ENCODE assay signal across 20 cellular contexts in genomic region chr21:32044205-32044874, GRCh38.
DNase-seq lines count a peak whose midpoint lies in the region; ATAC-seq, FAIRE-seq and TF ChIP-seq lines count a peak whose summit lies in the region.
"Had no signal": no experiment of that assay in that cellular context is flagged by ENCODE, and none has a peak within 500 bp of the region (broad histone marks: within the 10 kb centered on the region; RNA-seq: fewer than 3 reads in every experiment).

No MANE protein-coding gene starts in this region.

- H3K9me3 ChIP-seq in Karpas-422 (ENCODE audit: low read length): no peaks in the 10 kb centered on the region
- H3K9me3 ChIP-seq: A549 had no signal

- no peak for ATAC-seq in HG03520 (IDR thresholded peaks at IDR 0.05; ENCODE audit: unreplicated experiment)
- ATAC-seq: A549, GM23338, Panc1 had no signal

- H3K36me3 Mint-ChIP-seq in chondrocyte (ENCODE audit: low read depth) (peaks cover 5% of the 10 kb centered on the region), type B pancreatic cell (no peaks in the 10 kb centered on the region)
- H3K36me3 Mint-ChIP-seq in activated T-helper 1 cell treated with anti-CD3 and anti-CD28 coated beads, Interleukin-12 subunit alpha, Interleukin-12 subunit beta, Interleukin-2, Interleukin-4 antibody, amounts not matched to agents 30 ng/mL and 10 ng/mL and 1 ng/mL, durations not matched to agents 14 hours and 24 hours and 36 hours (ENCODE audit: low read depth): no peaks in the 10 kb centered on the region
- H3K36me3 Mint-ChIP-seq: CD14-positive monocyte had no signal

- no peak overlapping the region for H3K4me3 Mint-ChIP-seq in chondrocyte (ENCODE audit: unreplicated experiment)
- no peak overlapping the region for H3K4me3 Mint-ChIP-seq in type B pancreatic cell
- no peak overlapping the region for H3K4me3 Mint-ChIP-seq in activated T-helper 1 cell treated with anti-CD3 and anti-CD28 coated beads, Interleukin-12 subunit alpha, Interleukin-12 subunit beta, Interleukin-2, Interleukin-4 antibody, amounts not matched to agents 30 ng/mL and 10 ng/mL and 1 ng/mL, durations not matched to agents 14 hours and 24 hours and 36 hours
- H3K4me3 Mint-ChIP-seq: B cell, CD14-positive monocyte, GM23338 had no signal

- DNase-seq in Karpas-422: peak; percentile 6
- DNase-seq in chondrocyte (ENCODE audit: low spot score): no peak
- DNase-seq in left kidney (ENCODE audit: low read depth, low spot score): peak; percentile 73
- DNase-seq in type B pancreatic cell (ENCODE audit: extremely low spot score, unreplicated experiment): no peak
- no peak for DNase-seq in frontal cortex (ENCODE audit: low spot score in 2 of 2)
- DNase-seq in activated T-helper 1 cell treated with anti-CD3 and anti-CD28 coated beads, Interleukin-12 subunit alpha, Interleukin-12 subunit beta, Interleukin-2, Interleukin-4 antibody, amounts not matched to agents 30 ng/mL and 10 ng/mL and 1 ng/mL, durations not matched to agents 14 hours and 24 hours and 36 hours (ENCODE audit: low spot score): no peak
- DNase-seq: Kasumi-1; NCI-H1694 treated with DMSO at 0.1 percent for 48 hours; NCI-H226; NCI-H510A treated with DMSO at 0.1 percent for 48 hours; NCI-H748 treated with DMSO at 0.1 percent for 48 hours; NK-92 treated with Interleukin-12 subunit alpha and Interleukin-12 subunit beta, amount 100 ng/mL, for 24 hours had no signal

- H3K4me1 ChIP-seq in Karpas-422 (ENCODE audit: low read length): no peaks in the 10 kb centered on the region
- H3K4me1 ChIP-seq: A549 had no signal

- H3K27ac ChIP-seq in Karpas-422 (ENCODE audit: low read length): no peak overlapping the region
- H3K27ac ChIP-seq: A549 had no signal

- H3K27me3 Mint-ChIP-seq in chondrocyte (ENCODE audit: low read depth) (peaks cover 11% of the 10 kb centered on the region), type B pancreatic cell (no peaks in the 10 kb centered on the region)
- H3K27me3 Mint-ChIP-seq in activated T-helper 1 cell treated with anti-CD3 and anti-CD28 coated beads, Interleukin-12 subunit alpha, Interleukin-12 subunit beta, Interleukin-2, Interleukin-4 antibody, amounts not matched to agents 30 ng/mL and 10 ng/mL and 1 ng/mL, durations not matched to agents 14 hours and 24 hours and 36 hours (ENCODE audit: insufficient read depth): no peaks in the 10 kb centered on the region

- TF ChIP-seq CTCF in chondrocyte (IDR thresholded peaks at IDR 0.05) (no peak), type B pancreatic cell (conservative IDR thresholded peaks at IDR 0.05) (no peak)

- H3K9me3 Mint-ChIP-seq in chondrocyte (ENCODE audit: low read depth) (peaks cover 12% of the 10 kb centered on the region), type B pancreatic cell (no peaks in the 10 kb centered on the region)
- H3K9me3 Mint-ChIP-seq in activated T-helper 1 cell treated with anti-CD3 and anti-CD28 coated beads, Interleukin-12 subunit alpha, Interleukin-12 subunit beta, Interleukin-2, Interleukin-4 antibody, amounts not matched to agents 30 ng/mL and 10 ng/mL and 1 ng/mL, durations not matched to agents 14 hours and 24 hours and 36 hours: peaks cover 10% of the 10 kb centered on the region

- intact Hi-C loops in activated T-helper 1 cell treated with anti-CD3 and anti-CD28 coated beads, Interleukin-12 subunit alpha, Interleukin-12 subunit beta, Interleukin-2, Interleukin-4 antibody, amounts not matched to agents 30 ng/mL and 10 ng/mL and 1 ng/mL, durations not matched to agents 14 hours and 24 hours and 36 hours (cut with micrococcal nuclease): no loop called here

- no peaks in the 10 kb centered on the region for H3K9me2 ChIP-seq in Karpas-422 (replicated peaks; ENCODE audit: insufficient read depth, low read length)

- 0 out of 2 replicates have a peak, but pooled peaks cover under 1% of the 10 kb centered on the region for H3K27me3 ChIP-seq in Karpas-422 (ENCODE audit: low read length)

- H2AFZ ChIP-seq in Karpas-422 (ENCODE audit: low read length): no peak overlapping the region
- H2AFZ ChIP-seq: GM23338 had no signal

- no peak overlapping the region for H3K4me2 ChIP-seq in Karpas-422 (ENCODE audit: low read depth, low read length, poor library complexity, severe bottlenecking)
- H3K4me2 ChIP-seq: A549, GM23338 had no signal

- H3K4me1 Mint-ChIP-seq in chondrocyte (ENCODE audit: low read depth) (peaks cover 17% of the 10 kb centered on the region), type B pancreatic cell (ENCODE audit: unreplicated experiment) (peaks cover 19% of the 10 kb centered on the region)
- no peaks in the 10 kb centered on the region for H3K4me1 Mint-ChIP-seq in activated T-helper 1 cell treated with anti-CD3 and anti-CD28 coated beads, Interleukin-12 subunit alpha, Interleukin-12 subunit beta, Interleukin-2, Interleukin-4 antibody, amounts not matched to agents 30 ng/mL and 10 ng/mL and 1 ng/mL, durations not matched to agents 14 hours and 24 hours and 36 hours (ENCODE audit: low read depth)
- H3K4me1 Mint-ChIP-seq: B cell, CD14-positive monocyte had no signal

- H3K27ac Mint-ChIP-seq in chondrocyte (ENCODE audit: unreplicated experiment) (peak overlapping the region; percentile 47), type B pancreatic cell (peak overlapping the region; percentile 9)
- H3K27ac Mint-ChIP-seq in activated T-helper 1 cell treated with anti-CD3 and anti-CD28 coated beads, Interleukin-12 subunit alpha, Interleukin-12 subunit beta, Interleukin-2, Interleukin-4 antibody, amounts not matched to agents 30 ng/mL and 10 ng/mL and 1 ng/mL, durations not matched to agents 14 hours and 24 hours and 36 hours: no peak overlapping the region
- H3K27ac Mint-ChIP-seq: B cell, CD14-positive monocyte, GM23338 had no signal

- no peaks in the 10 kb centered on the region for H4K20me1 ChIP-seq in Karpas-422 (ENCODE audit: insufficient read depth, low read depth, low read length)

- no peaks in the 10 kb centered on the region for H3K79me2 ChIP-seq in Karpas-422 (ENCODE audit: low read length)

- H3K36me3 ChIP-seq in Karpas-422 (ENCODE audit: insufficient read depth, low read length): no peaks in the 10 kb centered on the region

- no peak overlapping the region for H3K9ac ChIP-seq in Karpas-422 (ENCODE audit: low read length)

- H3K4me3 ChIP-seq in Karpas-422 (ENCODE audit: low read length): no peak overlapping the region
- H3K4me3 ChIP-seq: A549, GM23338 had no signal

- FAIRE-seq in frontal cortex (lab: Jason Lieb, UNC): no peak
- FAIRE-seq: A549, G401.6, GM12892 had no signal

Comparison
In these comparisons a context has a peak if more than half of its experiments do, and no peak if none do; other contexts are left out.
1. DNase-seq: peak in Karpas-422 (single experiment) and left kidney (single experiment); none in chondrocyte (single experiment), type B pancreatic cell (single experiment), frontal cortex (0 of 2) and activated T-helper 1 cell treated with anti-CD3 and anti-CD28 coated beads, Interleukin-12 subunit alpha, Interleukin-12 subunit beta, Interleukin-2, Interleukin-4 antibody, amounts not matched to agents 30 ng/mL and 10 ng/mL and 1 ng/mL, durations not matched to agents 14 hours and 24 hours and 36 hours (single experiment).